29 cellular contexts compared by ENCODE assay signal in genomic region chr3:19891740-19892139, GRCh38. TPM values are rescaled to one million over a fixed set of nuclear protein-coding genes. Genes with fewer than 3 reads are reported as not detected.
DNase-seq lines count a peak whose midpoint lies in the region; ATAC-seq, FAIRE-seq and TF ChIP-seq lines count a peak whose summit lies in the region.
"Had no signal": no experiment of that assay in that cellular context is flagged by ENCODE, and none has a peak within 500 bp of the region (broad histone marks: within the 10 kb centered on the region; RNA-seq: fewer than 3 reads in every experiment).

No MANE protein-coding gene starts in this region.

- H3K4me1 ChIP-seq in mucosa of descending colon (ENCODE audit: low read depth) = no peaks in the 10 kb centered on the region
- H3K4me1 ChIP-seq in kidney (ENCODE audit: control insufficient read depth in 1 of 2, insufficient read depth in 1 of 2, low read depth in 1 of 2, low read length in 2 of 2) = peaks cover 0 to 5% of the 10 kb centered on the region in 2 donors
- H3K4me1 ChIP-seq: testis had no signal

- H3K36me3 ChIP-seq in mucosa of descending colon (ENCODE audit: low read depth) (no peaks in the 10 kb centered on the region), kidney (ENCODE audit: control insufficient read depth in 1 of 2, insufficient read depth in 2 of 2, low read length in 2 of 2) (no peaks in the 10 kb centered on the region)
- H3K36me3 ChIP-seq: heart right ventricle, left ventricle myocardium inferior, vagina had no signal

- intact Hi-C loops in mucosa of descending colon (cut with DNase I, micrococcal nuclease) (no loop called here), kidney (cut with DNase I) (no loop called here)

- H3K9ac ChIP-seq in kidney (ENCODE audit: low read length in 2 of 2) = no peak overlapping the region

- ATAC-seq in esophagus mucosa (peak; percentile 66), mucosa of descending colon (peak; percentile 50), HG03280 (IDR thresholded peaks at IDR 0.05; ENCODE audit: unreplicated experiment) (no peak)
- ATAC-seq: activated CD4-positive, alpha-beta T cell treated with anti-CD3 and anti-CD28 coated beads for 36 hours; activated T-cell treated with anti-CD3 and anti-CD28 coated beads, Interleukin-2, amount 50 U/mL, for 4 hours; HCT116; heart right ventricle; natural killer cell treated with Interleukin-12 subunit alpha and Interleukin-12 subunit beta and Interleukin-15 and Interleukin-18, amount 100 ng/mL, for 72 hours had no signal

- no peak for FAIRE-seq in kidney (lab: Jason Lieb, UNC)
- FAIRE-seq: GM12891 had no signal

- H3K9me3 ChIP-seq in mucosa of descending colon = no peaks in the 10 kb centered on the region
- no peaks in the 10 kb centered on the region for H3K9me3 ChIP-seq in kidney (ENCODE audit: control insufficient read depth in 1 of 2, low read length in 2 of 2)
- H3K9me3 ChIP-seq: heart right ventricle, left ventricle myocardium inferior, testis, vagina had no signal

- H3K4me3 ChIP-seq in mucosa of descending colon (no peak overlapping the region), kidney (ENCODE audit: low read length in 2 of 2) (no peak overlapping the region)
- H3K4me3 ChIP-seq: heart right ventricle, left ventricle myocardium inferior, testis, vagina had no signal

- no peak overlapping the region for H3K27ac ChIP-seq in kidney (ENCODE audit: low read depth in 2 of 2, low read length in 2 of 2)
- H3K27ac ChIP-seq: heart right ventricle, left ventricle myocardium inferior, testis, vagina had no signal

- no peak for TF ChIP-seq CTCF in mucosa of descending colon (IDR thresholded peaks at IDR 0.05)
- no peak for TF ChIP-seq CTCF in kidney (IDR thresholded peaks at IDR 0.05; ENCODE audit: borderline replicate concordance, extremely low read depth, insufficient read depth)

- peak; percentile 62 for DNase-seq in EL
- peak; percentile 19 for DNase-seq in RKO (ENCODE audit: low spot score)
- DNase-seq in mucosa of descending colon = peak in 1 of 3 donors; percentile 25
- DNase-seq in kidney = no peak
- no peak for DNase-seq in NCI-H510A treated with DMSO at 0.1 percent for 48 hours (lab: John Stamatoyannopoulos, UW)
- no peak for DNase-seq in NCI-H2171 treated with DMSO at 0.1 percent for 48 hours (lab: John Stamatoyannopoulos, UW)
- DNase-seq: ACHN; activated CD4-positive, alpha-beta T cell treated with anti-CD3 and anti-CD28 coated beads for 36 hours; activated naive CD4-positive, alpha-beta T cell; activated T-cell treated with anti-CD3 and anti-CD28 coated beads, Interleukin-2, amount 50 U/mL, for 4 hours; amniotic stem cell; C1 segment of cervical spinal cord; cortex of kidney; DND-41; heart right ventricle; left ventricle myocardium inferior; midbrain; MM.1S; NCI-H1417 treated with DMSO at 0.1 percent for 48 hours; NCI-H524; stimulated activated CD4-positive, alpha-beta T cell treated with anti-CD3 and anti-CD28 coated beads, Interleukin-4, amount 100 ng/mL, for 4 hours; stimulated activated naive CD4-positive, alpha-beta T cell treated with Interleukin-2 at 50 U/mL for 16 hours; testis had no signal

RNA-seq across cellular contexts. Expression of gene EFHB, which starts 42.3 kb away (rescaled TPM):
- total RNA-seq in esophagus mucosa (not detected), mucosa of descending colon (1 to 10 TPM in 1 of 3 donors, not detected in 2; 1.1 TPM), kidney (2.1 TPM)
- 3.5 TPM for polyA plus RNA-seq in kidney (ENCODE audit: insufficient read depth, low read depth, low replicate concordance)

RNA-seq across cellular contexts. Expression of gene RAB5A, which starts 55.2 kb away (rescaled TPM):
- total RNA-seq in esophagus mucosa = 55.0 TPM
- 10 to 100 TPM; 68.6 to 73.4 (median 69.2) TPM for total RNA-seq in mucosa of descending colon
- 76.9 TPM for total RNA-seq in kidney
- 27.6 TPM for polyA plus RNA-seq in kidney (ENCODE audit: insufficient read depth, low read depth, low replicate concordance)

Comparison
In these comparisons a context has a peak if more than half of its experiments do, and no peak if none do; other contexts are left out.
1. DNase-seq: peak in EL (single experiment) and RKO (single experiment); none in kidney (single experiment), NCI-H510A treated with DMSO at 0.1 percent for 48 hours (single experiment) and NCI-H2171 treated with DMSO at 0.1 percent for 48 hours (single experiment).